ENCODE assay signal across 20 cellular contexts in the genomic region with DNA sequence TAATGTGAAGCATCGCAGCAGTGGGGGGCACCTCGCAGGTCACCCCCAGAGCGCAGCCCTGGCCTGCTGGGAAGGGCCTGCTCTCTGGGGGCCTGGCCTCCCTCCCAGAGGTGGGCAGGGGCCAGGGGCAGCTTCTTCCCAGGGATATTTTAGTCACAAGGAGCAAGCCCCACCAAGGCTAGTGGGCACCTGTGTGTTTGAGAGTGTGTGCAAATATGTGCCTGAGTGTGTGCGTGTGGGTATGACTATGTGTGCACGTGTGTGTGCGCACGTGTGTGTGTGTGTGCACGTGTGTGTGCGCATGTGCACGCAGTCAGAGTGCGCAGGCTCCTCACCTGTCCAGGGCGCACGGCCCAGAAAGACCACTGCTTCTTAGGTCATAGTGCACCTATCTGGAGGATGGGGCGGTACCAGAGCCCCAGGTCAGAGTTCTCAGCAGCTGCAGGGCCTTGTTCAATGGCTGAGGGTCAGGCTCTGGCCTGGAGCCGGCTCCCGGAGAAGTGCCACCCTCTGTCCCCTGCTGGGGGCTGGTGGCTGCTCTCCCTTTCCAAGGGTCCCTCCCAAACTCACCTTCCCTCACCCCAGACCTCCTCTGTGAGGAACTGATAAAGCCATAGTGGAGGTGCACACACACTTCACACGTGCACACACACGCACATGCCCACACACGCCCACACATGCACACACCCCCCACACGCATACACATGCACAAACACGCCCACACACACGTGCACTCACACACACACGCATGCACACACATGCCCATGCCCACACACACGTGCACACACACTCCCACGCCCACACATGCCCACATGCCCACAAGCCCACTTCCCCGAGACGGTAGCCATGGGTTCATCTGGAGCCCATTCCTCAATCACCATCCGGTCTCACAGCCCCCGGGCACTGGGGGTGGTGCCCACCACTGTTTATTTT.
DNase-seq lines count a peak whose midpoint lies in the region; TF ChIP-seq lines count a peak whose summit lies in the region.
"Had no signal": no experiment of that assay in that cellular context is flagged by ENCODE, and none has a peak within 500 bp of the region (broad histone marks: within the 10 kb centered on the region; RNA-seq: fewer than 3 reads in every experiment).

No MANE protein-coding gene starts in this region.

- H2BK12ac ChIP-seq in neuronal stem cell (ENCODE audit: low read length) = no peak overlapping the region

- H3K4me3 ChIP-seq in HEK293 (ENCODE audit: low read depth, low read length) (no peak overlapping the region), neuronal stem cell (ENCODE audit: low read length in 2 of 2) (peak overlapping the region in 1 of 2 donors; percentile 72), foreskin fibroblast (ENCODE audit: low read depth in 1 of 2, low read length in 2 of 2) (no peak overlapping the region)
- H3K4me3 ChIP-seq: gastrocnemius medialis, upper lobe of left lung had no signal

- H3K9me3 ChIP-seq in HEK293 (ENCODE audit: control insufficient read depth, insufficient read depth, low read depth, low read length) (no peaks in the 10 kb centered on the region), neuronal stem cell (replicated peaks in 1 of 2; ENCODE audit: control insufficient read depth in 2 of 2, insufficient read depth in 1 of 2, low read depth in 1 of 2, low read length in 2 of 2) (peaks cover 0 to 4% of the 10 kb centered on the region in 2 donors)
- H3K9me3 ChIP-seq: gastrocnemius medialis, upper lobe of left lung had no signal

- H3K4me3 Mint-ChIP-seq in CD14-positive monocyte (no peak overlapping the region), endothelial cell (ENCODE audit: unreplicated experiment) (no peak overlapping the region)

- H4K91ac ChIP-seq in neuronal stem cell (ENCODE audit: low read depth, low read length, poor library complexity) = no peak overlapping the region

- H3K27ac ChIP-seq in HEK293 (ENCODE audit: extremely low read depth, low read depth, low read length) = no peak overlapping the region
- no peak overlapping the region for H3K27ac ChIP-seq in neuronal stem cell (replicated peaks; ENCODE audit: low read length)
- H3K27ac ChIP-seq: brain microvascular endothelial cell, epithelial cell of prostate, gastrocnemius medialis, upper lobe of left lung had no signal

- no peak for TF ChIP-seq CTCF in CD14-positive monocyte (IDR thresholded peaks at IDR 0.05)
- TF ChIP-seq CTCF in HEK293 (tag by site-specific recombination; IDR thresholded peaks at IDR 0.05) = no peak
- no peak for TF ChIP-seq CTCF in endothelial cell (IDR thresholded peaks at IDR 0.05; ENCODE audit: unreplicated experiment)
- no peak for TF ChIP-seq CTCF in foreskin fibroblast (IDR thresholded peaks at IDR 0.05; ENCODE audit: low read depth, low read length)

- H3K9me3 Mint-ChIP-seq in CD14-positive monocyte = peaks cover 0 to 9% (median under 1%) of the 10 kb centered on the region in 7 donors
- H3K9me3 Mint-ChIP-seq in endothelial cell (ENCODE audit: unreplicated experiment) = no peaks in the 10 kb centered on the region
- H3K9me3 Mint-ChIP-seq: activated naive CD4-positive, alpha-beta T cell treated with anti-CD3 and anti-CD28 coated beads, Interleukin-2, amount 50 U/mL, for 72 hours had no signal

- peak overlapping the region; percentile 97 for H3K14ac ChIP-seq in neuronal stem cell (ENCODE audit: low read length)

- H2BK5ac ChIP-seq in neuronal stem cell (ENCODE audit: low read length) = no peak overlapping the region

- H2BK120ac ChIP-seq in neuronal stem cell (ENCODE audit: low read depth, low read length) = no peak overlapping the region

- peak overlapping the region; percentile 91 for H3K23ac ChIP-seq in neuronal stem cell (ENCODE audit: low read depth, low read length, poor library complexity)

- in situ Hi-C loops in ACHN (cut with HindIII; ENCODE audit: low pct_ligation_motif_present, low pct_unique_long_range_greater_than_20kb, low sequenced_read_pairs) = no loop called here

- H3K4me1 ChIP-seq in HEK293 (ENCODE audit: control insufficient read depth, insufficient read depth, low read length) (no peaks in the 10 kb centered on the region), neuronal stem cell (ENCODE audit: control insufficient read depth in 2 of 2, insufficient read depth in 1 of 2, low read depth in 1 of 2, low read length in 2 of 2) (no peaks in the 10 kb centered on the region)
- H3K4me1 ChIP-seq: gastrocnemius medialis, upper lobe of left lung had no signal

- peak overlapping the region; percentile 59 for H2BK15ac ChIP-seq in neuronal stem cell (ENCODE audit: low read length)

- H3K36me3 ChIP-seq in HEK293 (ENCODE audit: control insufficient read depth in 2 of 2, insufficient read depth in 1 of 2, low read length in 2 of 2) = no peaks in the 10 kb centered on the region
- no peaks in the 10 kb centered on the region for H3K36me3 ChIP-seq in neuronal stem cell (replicated peaks in 1 of 2; ENCODE audit: control insufficient read depth in 2 of 2, insufficient read depth in 2 of 2, low read length in 2 of 2)
- H3K36me3 ChIP-seq: brain microvascular endothelial cell, gastrocnemius medialis, upper lobe of left lung had no signal

- no peaks in the 10 kb centered on the region for H3K79me1 ChIP-seq in neuronal stem cell (ENCODE audit: low read depth, low read length)

- H3K27ac Mint-ChIP-seq in CD14-positive monocyte (no peak overlapping the region), endothelial cell (ENCODE audit: unreplicated experiment) (peak overlapping the region; percentile 64)

- no peak overlapping the region for H3K4ac ChIP-seq in neuronal stem cell (ENCODE audit: low read length)

- H4K8ac ChIP-seq in neuronal stem cell (ENCODE audit: low read depth, low read length) = no peak overlapping the region

- no peak overlapping the region for H3K4me2 ChIP-seq in neuronal stem cell (ENCODE audit: insufficient read depth, low read length, poor library complexity, severe bottlenecking)

- peak overlapping the region; percentile 72 for H3K18ac ChIP-seq in neuronal stem cell (ENCODE audit: low read length)

- H3K4me1 Mint-ChIP-seq in CD14-positive monocyte (no peaks in the 10 kb centered on the region), endothelial cell (ENCODE audit: unreplicated experiment) (peaks cover 21% of the 10 kb centered on the region)

- no peak overlapping the region for H2AFZ ChIP-seq in neuronal stem cell (ENCODE audit: low read length)

- no peak overlapping the region for H2AK5ac ChIP-seq in neuronal stem cell (ENCODE audit: low read depth, low read length)

- H3K27me3 Mint-ChIP-seq in CD14-positive monocyte (ENCODE audit: low read depth in 3 of 3) (peaks cover 2 to 11% (median 4%) of the 10 kb centered on the region in 3 donors), endothelial cell (ENCODE audit: unreplicated experiment) (peaks cover 6% of the 10 kb centered on the region)

- DNase-seq in CD14-positive monocyte (ENCODE audit: low spot score) (peak; percentile 41), endothelial cell (ENCODE audit: low spot score) (no peak), neuronal stem cell (ENCODE audit: low spot score) (no peak), ACHN (no peak), foreskin fibroblast (no peak), COLO668 (lab: John Stamatoyannopoulos, UW; ENCODE audit: unreplicated experiment) (no peak), CD1c-positive myeloid dendritic cell (ENCODE audit: extremely low spot score) (no peak)
- DNase-seq: activated CD4-positive, alpha-beta T cell treated with anti-CD3 and anti-CD28 coated beads for 4 hours; brain microvascular endothelial cell; gastrocnemius medialis; Kasumi-1; NCI-H1092; NCI-H2081; NCI-H446 treated with DMSO at 0.1 percent for 48 hours; stimulated activated naive CD8-positive, alpha-beta T cell treated with anti-CD3 and anti-CD28 coated beads, Interleukin-15, Interleukin-2, amounts not matched to agents 100 U/mL and 50 U/mL, for 24 hours; T1000 had no signal

- WGBS in neuronal stem cell (ENCODE audit: extremely low coverage in 2 of 2, insufficient read length in 2 of 2, insufficient replicate concordance in 1 of 2), 2 donors = no CpG with 5 or more reads among the region's 29 CpGs

- H3K36me3 Mint-ChIP-seq in CD14-positive monocyte = no peaks in the 10 kb centered on the region
- H3K36me3 Mint-ChIP-seq in endothelial cell (ENCODE audit: low read depth, unreplicated experiment) = peaks cover 8% of the 10 kb centered on the region
- H3K36me3 Mint-ChIP-seq: activated naive CD4-positive, alpha-beta T cell treated with anti-CD3 and anti-CD28 coated beads, Interleukin-2, amount 50 U/mL, for 72 hours had no signal

- H3K27me3 ChIP-seq in neuronal stem cell (ENCODE audit: control insufficient read depth in 3 of 3, insufficient read depth in 3 of 3, low read depth in 1 of 3, low read length in 3 of 3) = no peaks in the 10 kb centered on the region
- H3K27me3 ChIP-seq: brain microvascular endothelial cell, gastrocnemius medialis, upper lobe of left lung had no signal

- intact Hi-C loops in CD14-positive monocyte (cut with micrococcal nuclease) = no loop called here

- CTCF ChIA-PET in HEK293 (lab: Yijun Ruan, JAX) = interaction anchor here (0.7 kb wide), 1 partner anchor 373 kb away, joined by 3 read pairs; no protein-coding TSS in a partner anchor

- peak overlapping the region; percentile 78 for H3K9ac ChIP-seq in neuronal stem cell (ENCODE audit: low read depth, low read length, poor library complexity)

- POLR2A ChIA-PET in HEK293 (lab: Yijun Ruan, JAX) = no interaction called here

TF ChIP-seq in HEK293, 187 proteins besides CTCF, POLR2A, EP300 and RAD21 (continues in another document):
- TF ChIP-seq ZNF239 (tag by site-specific recombination; IDR thresholded peaks at IDR 0.05) = no peak
- TF ChIP-seq KLF9 (tag by site-specific recombination; IDR thresholded peaks at IDR 0.05; ENCODE audit: low read depth) = peak; percentile 27; the same call in 1 of the 2 replicates
- TF ChIP-seq EGR2 (tag by site-specific recombination; IDR thresholded peaks at IDR 0.05; ENCODE audit: low read depth) = peak; percentile 99
- peak; percentile 71 for TF ChIP-seq HIC1 (tag by site-specific recombination; IDR thresholded peaks at IDR 0.05)
- TF ChIP-seq ZNF555 (tag by site-specific recombination; conservative IDR thresholded peaks at IDR 0.05) = no peak
